20 cellular contexts compared by ENCODE assay signal in genomic region chr16:85845276-85845675, GRCh38. TPM values are rescaled to one million over a fixed set of nuclear protein-coding genes. Genes with fewer than 3 reads are reported as not detected.
A peak's percentile ranks its signal among the peaks of the same experiment; 100 is the strongest.
DNase-seq lines count a peak whose midpoint lies in the region; ATAC-seq and TF ChIP-seq lines count a peak whose summit lies in the region.
"Had no signal": no experiment of that assay in that cellular context is flagged by ENCODE, and none has a peak within 500 bp of the region (broad histone marks: within the 10 kb centered on the region; RNA-seq: fewer than 3 reads in every experiment).

No MANE protein-coding gene starts in this region.

- H3K4me2 ChIP-seq in trophoblast cell (ENCODE audit: low read length) = no peak overlapping the region
- H3K4me2 ChIP-seq: PC-9 had no signal

- no peak overlapping the region for H4K91ac ChIP-seq in trophoblast cell (ENCODE audit: low read depth, low read length)

- in situ Hi-C loops in ACHN (cut with HindIII; ENCODE audit: low pct_ligation_motif_present, low pct_unique_long_range_greater_than_20kb, low sequenced_read_pairs) = no loop called here

- H3K27ac ChIP-seq in right cardiac atrium (ENCODE audit: low read length) (no peak overlapping the region), trophoblast cell (ENCODE audit: low read depth, low read length) (no peak overlapping the region), body of pancreas (no peak overlapping the region)
- H3K27ac ChIP-seq: 22Rv1, PC-9, SK-N-MC had no signal

- H2BK5ac ChIP-seq in trophoblast cell (ENCODE audit: low read depth, low read length, poor library complexity) = no peak overlapping the region

- peak overlapping the region; percentile 33 for H3K27ac Mint-ChIP-seq in dendritic cell treated with granulocyte-macrophage colony-stimulating factor and Interleukin-4, amounts not matched to agents 40 ng/mL and 50 ng/mL, for 4 days
- H3K27ac Mint-ChIP-seq in stimulated activated memory B cell treated with anti-CD40 and anti-IgM and Interleukin-4, amounts not matched to agents 10 μg/mL and 1 μg/mL and 100 μg/mL, for 72 hours = no peak overlapping the region
- H3K27ac Mint-ChIP-seq: IgD-negative memory B cell had no signal

- no peak for TF ChIP-seq CTCF in body of pancreas (IDR thresholded peaks at IDR 0.05)

- 69% methylated on average over 20 of the region's 20 CpGs for WGBS in right cardiac atrium
- WGBS in trophoblast cell (ENCODE audit: extremely low coverage, insufficient coverage, insufficient read length) = no CpG with 5 or more reads among the region's 20 CpGs
- WGBS in body of pancreas, 2 donors = 62 to 73% methylated on average over 20 of the region's 20 CpGs

- no peak overlapping the region for H4K12ac ChIP-seq in trophoblast cell (ENCODE audit: low read depth, low read length)

- no peak overlapping the region for H2BK120ac ChIP-seq in trophoblast cell (ENCODE audit: insufficient read depth, low read length, poor library complexity)

- H3K18ac ChIP-seq in trophoblast cell (ENCODE audit: low read length) = no peak overlapping the region

- peaks cover 3% of the 10 kb centered on the region for H3K9me3 ChIP-seq in right cardiac atrium (ENCODE audit: control insufficient read depth, low read length)
- H3K9me3 ChIP-seq in trophoblast cell (ENCODE audit: insufficient read depth, low read depth, low read length) = peaks cover 5% of the 10 kb centered on the region
- no peaks in the 10 kb centered on the region for H3K9me3 ChIP-seq in body of pancreas

- no peak overlapping the region for H2BK12ac ChIP-seq in trophoblast cell (ENCODE audit: low read length)

- H3K79me2 ChIP-seq in trophoblast cell (ENCODE audit: control insufficient read depth, insufficient read depth, low read length, poor library complexity) = no peaks in the 10 kb centered on the region

- no peak overlapping the region for H3K9ac ChIP-seq in trophoblast cell (ENCODE audit: low read length)

- peaks cover 2% of the 10 kb centered on the region for H3K79me1 ChIP-seq in trophoblast cell (ENCODE audit: low read length)

- H3K4me1 Mint-ChIP-seq in dendritic cell treated with granulocyte-macrophage colony-stimulating factor and Interleukin-4, amounts not matched to agents 40 ng/mL and 50 ng/mL, for 4 days (ENCODE audit: low read depth) = peaks cover 53% of the 10 kb centered on the region
- H3K4me1 Mint-ChIP-seq in stimulated activated memory B cell treated with anti-CD40 and anti-IgM and Interleukin-4, amounts not matched to agents 10 μg/mL and 1 μg/mL and 100 μg/mL, for 72 hours = peaks cover 39% of the 10 kb centered on the region

- H2AFZ ChIP-seq in trophoblast cell (ENCODE audit: insufficient read depth, low read length, poor library complexity) = no peak overlapping the region
- H2AFZ ChIP-seq: PC-9 had no signal

- no peak overlapping the region for H3K23ac ChIP-seq in trophoblast cell (ENCODE audit: low read length)

- H3K4me1 ChIP-seq in right cardiac atrium (ENCODE audit: control insufficient read depth, insufficient read depth, low read length) (no peaks in the 10 kb centered on the region), trophoblast cell (ENCODE audit: control insufficient read depth in 1 of 2, insufficient read depth in 2 of 2, low read length in 2 of 2) (peaks cover under 1 to 9% of the 10 kb centered on the region in 2 experiments), body of pancreas (no peaks in the 10 kb centered on the region)

- no peak overlapping the region for H3K4me3 Mint-ChIP-seq in dendritic cell treated with granulocyte-macrophage colony-stimulating factor and Interleukin-4, amounts not matched to agents 40 ng/mL and 50 ng/mL, for 4 days
- H3K4me3 Mint-ChIP-seq in stimulated activated memory B cell treated with anti-CD40 and anti-IgM and Interleukin-4, amounts not matched to agents 10 μg/mL and 1 μg/mL and 100 μg/mL, for 72 hours = no peak overlapping the region

- H3K9me3 Mint-ChIP-seq in dendritic cell treated with granulocyte-macrophage colony-stimulating factor and Interleukin-4, amounts not matched to agents 40 ng/mL and 50 ng/mL, for 4 days = no peaks in the 10 kb centered on the region
- H3K9me3 Mint-ChIP-seq in stimulated activated memory B cell treated with anti-CD40 and anti-IgM and Interleukin-4, amounts not matched to agents 10 μg/mL and 1 μg/mL and 100 μg/mL, for 72 hours = no peaks in the 10 kb centered on the region

- H3K27me3 ChIP-seq in right cardiac atrium (ENCODE audit: control insufficient read depth, insufficient read depth) (no peaks in the 10 kb centered on the region), trophoblast cell (ENCODE audit: insufficient read depth, low read length) (peaks cover 2% of the 10 kb centered on the region), body of pancreas (peaks cover 0 to 5% of the 10 kb centered on the region in 2 donors)

- no peak overlapping the region for H3K4ac ChIP-seq in trophoblast cell (ENCODE audit: low read depth, low read length)

- no peak overlapping the region for H2AK5ac ChIP-seq in trophoblast cell (ENCODE audit: low read length)

- TF ChIP-seq POLR2A in body of pancreas (IDR thresholded peaks at IDR 0.05) = no peak

- H3K36me3 ChIP-seq in trophoblast cell (ENCODE audit: control insufficient read depth in 1 of 2, insufficient read depth in 2 of 2, low read length in 2 of 2) (no peaks in the 10 kb centered on the region), body of pancreas (replicated peaks in 1 of 2; ENCODE audit: insufficient read depth in 1 of 2, low read depth in 2 of 2) (no peaks in the 10 kb centered on the region)

- ATAC-seq in right cardiac atrium = no peak
- no peak for ATAC-seq in stimulated activated memory B cell treated with anti-CD40 and anti-IgM and Interleukin-4, amounts not matched to agents 10 μg/mL and 1 μg/mL and 100 μg/mL, for 72 hours
- no peak for ATAC-seq in body of pancreas
- ATAC-seq: HCT116 had no signal

- H3K27me3 Mint-ChIP-seq in dendritic cell treated with granulocyte-macrophage colony-stimulating factor and Interleukin-4, amounts not matched to agents 40 ng/mL and 50 ng/mL, for 4 days = peaks cover 42% of the 10 kb centered on the region
- H3K27me3 Mint-ChIP-seq in stimulated activated memory B cell treated with anti-CD40 and anti-IgM and Interleukin-4, amounts not matched to agents 10 μg/mL and 1 μg/mL and 100 μg/mL, for 72 hours = peaks cover 28% of the 10 kb centered on the region

- peak; percentile 31 for DNase-seq in cardiac septum (ENCODE audit: low spot score)
- DNase-seq in right cardiac atrium = no peak
- DNase-seq in trophoblast cell = peak; percentile 40 to 67
- DNase-seq in body of pancreas = no peak
- DNase-seq in ACHN = no peak
- no peak for DNase-seq in NCI-H2081 treated with DMSO at 0.1 percent for 48 hours (lab: John Stamatoyannopoulos, UW)
- DNase-seq: GDM1, GOT3, NCI-H1694 treated with DMSO at 0.1 percent for 48 hours, NCI-H226, NCI-H510A treated with DMSO at 0.1 percent for 48 hours, NCI-H748 treated with DMSO at 0.1 percent for 48 hours, PC-9, RPMI8226 had no signal

- intact Hi-C loops in cardiac septum (cut with DNase I) = no loop called here
- intact Hi-C loops in right cardiac atrium (cut with DNase I) = no loop called here
- intact Hi-C loops in dendritic cell treated with granulocyte-macrophage colony-stimulating factor and Interleukin-4, amounts not matched to agents 40 ng/mL and 50 ng/mL, for 4 days (cut with micrococcal nuclease) = no loop called here
- intact Hi-C loops in body of pancreas (cut with DNase I) = no loop called here

- H3K4me3 ChIP-seq in right cardiac atrium (ENCODE audit: low read length) (no peak overlapping the region), trophoblast cell (ENCODE audit: low read depth, low read length) (no peak overlapping the region), body of pancreas (no peak overlapping the region)
- H3K4me3 ChIP-seq: PC-9, SK-N-MC had no signal

- H3K14ac ChIP-seq in trophoblast cell (ENCODE audit: low read length) = no peak overlapping the region

- no peak overlapping the region for H4K8ac ChIP-seq in trophoblast cell (ENCODE audit: low read depth, low read length)

- no peaks in the 10 kb centered on the region for H3K36me3 Mint-ChIP-seq in dendritic cell treated with granulocyte-macrophage colony-stimulating factor and Interleukin-4, amounts not matched to agents 40 ng/mL and 50 ng/mL, for 4 days (ENCODE audit: low read depth)
- no peaks in the 10 kb centered on the region for H3K36me3 Mint-ChIP-seq in stimulated activated memory B cell treated with anti-CD40 and anti-IgM and Interleukin-4, amounts not matched to agents 10 μg/mL and 1 μg/mL and 100 μg/mL, for 72 hours

RNA-seq across cellular contexts. Expression of gene COX4I1, which starts 45.8 kb away (rescaled TPM):
- total RNA-seq in cardiac septum = 1,440 TPM
- 1,000 to 10,000 TPM; 1,306 to 1,768 (median 1,579) TPM for total RNA-seq in right cardiac atrium
- 4,150 TPM for polyA plus RNA-seq in right cardiac atrium
- 813 and 830 TPM in 2 replicates for polyA plus RNA-seq in trophoblast cell (2013)
- 100 to 1,000 TPM; 259 to 291 TPM for total RNA-seq in body of pancreas

RNA-seq across cellular contexts. Expression of gene EMC8, which starts 45.9 kb away (rescaled TPM):
- total RNA-seq in cardiac septum (20.3 TPM), right cardiac atrium (10 to 100 TPM; 18.5 to 22.0 (median 21.2) TPM), body of pancreas (10 to 100 TPM; 16.3 to 30.7 TPM)
- 13.8 TPM for polyA plus RNA-seq in right cardiac atrium
- polyA plus RNA-seq in trophoblast cell (2013) = 26.2 and 26.6 TPM in 2 replicates

RNA-seq across cellular contexts. Expression of gene IRF8, which starts 53.7 kb away (rescaled TPM):
- total RNA-seq in cardiac septum (1.6 TPM), right cardiac atrium (1 to 10 TPM; 5.0 to 9.2 (median 5.9) TPM), body of pancreas (1 to 10 TPM; 6.2 to 8.2 TPM)
- 1.6 TPM for polyA plus RNA-seq in right cardiac atrium
- polyA plus RNA-seq in trophoblast cell (2013) = 4.1 and 4.2 TPM in 2 replicates
- total RNA-seq: PC-9 had no signal

Comparison
In these comparisons a context has a peak if more than half of its experiments do, and no peak if none do; other contexts are left out.
1. DNase-seq: peak in cardiac septum (single experiment) and trophoblast cell (2 of 2); none in right cardiac atrium (0 of 3), body of pancreas (0 of 4), ACHN (single experiment) and NCI-H2081 treated with DMSO at 0.1 percent for 48 hours (single experiment).